Comparison of ENCODE assay signal across 12 cellular contexts in genomic region chr1:192707978-192708547, GRCh38.
"Had no signal": no experiment of that assay in that cellular context is flagged by ENCODE, and none has a peak within 500 bp of the region (broad histone marks: within the 10 kb centered on the region; RNA-seq: fewer than 3 reads in every experiment).

No MANE protein-coding gene starts in this region.

- H3K4me3 ChIP-seq: breast epithelium, esophagus muscularis mucosa, transverse colon had no signal

- DNase-seq: activated CD4-positive, alpha-beta memory T cell treated with anti-CD3 and anti-CD28 coated beads for 36 hours; activated CD4-positive, alpha-beta T cell treated with anti-CD3 and anti-CD28 coated beads for 1 hour; activated naive CD8-positive, alpha-beta T cell treated with anti-CD3 and anti-CD28 coated beads, Interleukin-2, amount 10 ng/mL, durations not matched to agents 7 days and 5 days; activated T-cell treated with anti-CD3 and anti-CD28 coated beads, Interleukin-2, amount 50 U/mL, for 4 hours; aorta; mammary epithelial cell; occipital lobe; right cardiac atrium; stimulated activated CD4-positive, alpha-beta T cell treated with anti-CD3 and anti-CD28 coated beads, Interleukin-1b, Interleukin-23, amount 100 ng/mL, for 48 hours; transverse colon had no signal

- H3K4me1 ChIP-seq: breast epithelium, transverse colon had no signal

- H3K27me3 ChIP-seq: breast epithelium, esophagus muscularis mucosa, transverse colon had no signal

- H3K36me3 ChIP-seq: breast epithelium, esophagus muscularis mucosa, transverse colon had no signal

- H3K27ac ChIP-seq: breast epithelium, esophagus muscularis mucosa, transverse colon had no signal

- H3K9me3 ChIP-seq: breast epithelium, esophagus muscularis mucosa, transverse colon had no signal
